8 cellular contexts compared by ENCODE assay signal in genomic region chr6:13354331-13355042, GRCh38. TPM values are rescaled to one million over a fixed set of nuclear protein-coding genes. Genes with fewer than 3 reads are reported as not detected.
DNase-seq lines count a peak whose midpoint lies in the region; ATAC-seq and TF ChIP-seq lines count a peak whose summit lies in the region.

No MANE protein-coding gene starts in this region.

- no peak for TF ChIP-seq EP300 in stomach (IDR thresholded peaks at IDR 0.05)

- 62 to 74% (median 73%) methylated on average over 13 of the region's 13 CpGs for WGBS in stomach, 5 donors

- H3K4me3 Mint-ChIP-seq in activated CD4-positive, alpha-beta T cell treated with anti-CD3 and anti-CD28 coated beads, Interleukin-2, amount 10 ng/mL, durations not matched to agents 24 days and 14 days, result peak overlapping the region; percentile 74

- TF ChIP-seq CTCF in stomach (IDR thresholded peaks at IDR 0.05), result no peak

- no peaks in the 10 kb centered on the region for H3K36me3 Mint-ChIP-seq in activated CD4-positive, alpha-beta T cell treated with anti-CD3 and anti-CD28 coated beads, Interleukin-2, amount 10 ng/mL, durations not matched to agents 24 days and 14 days (ENCODE audit: low read depth)

- peak overlapping the region in 4 of 5 donors; percentile 54 to 74 (median 64) for H3K27ac ChIP-seq in stomach

- H3K27me3 ChIP-seq in stomach, result no peaks in the 10 kb centered on the region
- no peaks in the 10 kb centered on the region for H3K27me3 ChIP-seq in H7 (ENCODE audit: control insufficient read depth, insufficient read depth, low read length)

- H3K4me1 ChIP-seq in stomach, result peaks cover 13 to 27% (median 21%) of the 10 kb centered on the region in 4 donors

- H3K9me3 ChIP-seq in stomach, result no peaks in the 10 kb centered on the region

- H3K9me3 Mint-ChIP-seq in activated CD4-positive, alpha-beta T cell treated with anti-CD3 and anti-CD28 coated beads, Interleukin-2, amount 10 ng/mL, durations not matched to agents 24 days and 14 days, result no peaks in the 10 kb centered on the region

- H3K4me1 Mint-ChIP-seq in activated CD4-positive, alpha-beta T cell treated with anti-CD3 and anti-CD28 coated beads, Interleukin-2, amount 10 ng/mL, durations not matched to agents 24 days and 14 days, result peaks cover 53% of the 10 kb centered on the region

- intact Hi-C loops in activated CD4-positive, alpha-beta T cell treated with anti-CD3 and anti-CD28 coated beads, Interleukin-2, amount 10 ng/mL, durations not matched to agents 24 days and 14 days (cut with micrococcal nuclease), result loop anchor here (1.0 to 10.0 kb wide), 5 partner anchors 18 to 460 kb away; partner anchors contain the start of gene MCUR1
- intact Hi-C loops in left cardiac atrium (cut with DNase I) (loop anchor here in 1 of 2 donors (10.0 kb wide), 1 partner anchor 50 kb away; no protein-coding TSS in a partner anchor), stomach (cut with DNase I; ENCODE audit: low total_unique reads) (no loop called here)

- H3K36me3 ChIP-seq in stomach (peaks cover 0 to 3% (median 0%) of the 10 kb centered on the region in 4 donors), H7 (replicated peaks; ENCODE audit: control insufficient read depth, insufficient read depth, low read length) (no peaks in the 10 kb centered on the region)

- H3K27ac Mint-ChIP-seq in activated CD4-positive, alpha-beta T cell treated with anti-CD3 and anti-CD28 coated beads, Interleukin-2, amount 10 ng/mL, durations not matched to agents 24 days and 14 days, result peak overlapping the region; percentile 97

- no peak for DNase-seq in activated CD4-positive, alpha-beta T cell treated with anti-CD3 and anti-CD28 coated beads, Interleukin-2, amount 10 ng/mL, durations not matched to agents 24 days and 14 days
- no peak for DNase-seq in activated CD4-positive, alpha-beta T cell treated with anti-CD3 and anti-CD28 coated beads, Interleukin-2, amount 50 U/mL, for 4 hours
- peak; percentile 57 for DNase-seq in UCSD-AML1 (lab: John Stamatoyannopoulos, UW; ENCODE audit: unreplicated experiment)
- no peak for DNase-seq in left cardiac atrium
- no peak for DNase-seq in stomach
- DNase-seq in H7, result no peak
- DNase-seq in NCI-H2196 (lab: John Stamatoyannopoulos, UW; ENCODE audit: unreplicated experiment), result no peak
- no peak for DNase-seq in DMS79 treated with DMSO at 0.1 percent for 48 hours (lab: John Stamatoyannopoulos, UW)

- peak; percentile 15 to 75 for ATAC-seq in left cardiac atrium

- H3K27me3 Mint-ChIP-seq in activated CD4-positive, alpha-beta T cell treated with anti-CD3 and anti-CD28 coated beads, Interleukin-2, amount 10 ng/mL, durations not matched to agents 24 days and 14 days, result no peaks in the 10 kb centered on the region

- TF ChIP-seq POLR2A in stomach (IDR thresholded peaks at IDR 0.05), result no peak

- no peak overlapping the region for H3K4me3 ChIP-seq in stomach
- no peak overlapping the region for H3K4me3 ChIP-seq in H7 (ENCODE audit: insufficient read depth, low read depth, low read length)

RNA-seq across cellular contexts. Expression of gene TBC1D7, which starts 26.1 kb away (rescaled TPM):
- total RNA-seq in activated CD4-positive, alpha-beta T cell treated with anti-CD3 and anti-CD28 coated beads, Interleukin-2, amount 10 ng/mL, durations not matched to agents 24 days and 14 days, result 25.1 and 26.8 TPM in 2 replicates
- total RNA-seq in left cardiac atrium, result 10 to 100 TPM; 21.6 to 36.3 TPM
- 10 to 100 TPM in 1 of 5 donors, 1 to 10 TPM in 3, not detected in 1; 2.7 to 20.4 (median 7.5) TPM for total RNA-seq in stomach
- polyA plus RNA-seq in stomach, result 10 to 100 TPM in 2 of 3 donors, 1 to 10 TPM in 1; 8.2 to 15.3 (median 10.2) TPM
- total RNA-seq in H7 (2014; rRNA removed; shearing (Covaris generic)), result 35.2 and 42.1 TPM in 2 replicates
